1 cellular context compared by ENCODE assay signal in genomic region chr21:25735895-25736597, GRCh38.
TF ChIP-seq lines count a peak whose summit lies in the region.

No MANE protein-coding gene starts in this region.

TF ChIP-seq in K562, 482 proteins besides CTCF, POLR2A, EP300 and RAD21 (continues in another document):
- TF ChIP-seq HINFP (tag; conservative IDR thresholded peaks at IDR 0.05; ENCODE audit: low read depth) (no peak), ZSCAN32 (CRISPR knock-in tag; IDR thresholded peaks at IDR 0.05) (no peak; the same call in 1 of the 2 replicates), ELF1 (tag; IDR thresholded peaks at IDR 0.05) (no peak), DLX4 (CRISPR knock-in tag; IDR thresholded peaks at IDR 0.05) (no peak), HDAC8 (tag; IDR thresholded peaks at IDR 0.05) (no peak), HMG20B (CRISPR knock-in tag; IDR thresholded peaks at IDR 0.05) (no peak), KHSRP (IDR thresholded peaks at IDR 0.05) (no peak), ETS2 (tag; IDR thresholded peaks at IDR 0.05; ENCODE audit: borderline replicate concordance, poor library complexity, severe bottlenecking) (no peak), HNRNPL (IDR thresholded peaks at IDR 0.05; ENCODE audit: low read depth, low read length) (no peak), COPS2 (conservative IDR thresholded peaks at IDR 0.05) (no peak), ZNF77 (CRISPR knock-in tag; IDR thresholded peaks at IDR 0.05) (no peak), BRCA1 (IDR thresholded peaks at IDR 0.05) (no peak), BRCA1 (CRISPR knock-in tag; IDR thresholded peaks at IDR 0.05) (no peak), ETV5 (CRISPR knock-in tag; IDR thresholded peaks at IDR 0.05; ENCODE audit: low read depth) (no peak), NCOR1 (IDR thresholded peaks at IDR 0.05) (peak; percentile 17; the same call in 1 of the 2 replicates), PML (IDR thresholded peaks at IDR 0.05; ENCODE audit: low read length) (no peak), KLF13 (tag; IDR thresholded peaks at IDR 0.05; ENCODE audit: borderline replicate concordance, low read depth) (no peak), ZC3H8 (IDR thresholded peaks at IDR 0.05) (no peak), SNIP1 (IDR thresholded peaks at IDR 0.05; ENCODE audit: low read depth) (no peak), HEY1 (CRISPR knock-in tag; IDR thresholded peaks at IDR 0.05; ENCODE audit: borderline replicate concordance) (no peak), SMARCC2 (IDR thresholded peaks at IDR 0.05; ENCODE audit: low read depth) (0 out of 2 replicates have a peak, but pooled peaks have one; percentile 20), THAP12 (CRISPR knock-in tag; IDR thresholded peaks at IDR 0.05) (no peak), CTCFL (IDR thresholded peaks at IDR 0.05; ENCODE audit: borderline replicate concordance, insufficient read depth, low read depth, low read length, poor library complexity, severe bottlenecking) (no peak), ZKSCAN8 (CRISPR knock-in tag; IDR thresholded peaks at IDR 0.05) (no peak), TRIM24 (IDR thresholded peaks at IDR 0.05) (no peak), ZNF253 (CRISPR knock-in tag; conservative IDR thresholded peaks at IDR 0.05) (no peak), RAD51 (IDR thresholded peaks at IDR 0.05; ENCODE audit: borderline replicate concordance, low read depth) (no peak), PURB (CRISPR knock-in tag; IDR thresholded peaks at IDR 0.05; ENCODE audit: low read depth) (no peak), ZBTB33 (CRISPR knock-in tag; IDR thresholded peaks at IDR 0.05) (no peak), FOXO4 (CRISPR knock-in tag; IDR thresholded peaks at IDR 0.05) (no peak), CAMTA2 (CRISPR knock-in tag; conservative IDR thresholded peaks at IDR 0.05) (no peak), ZNF436 (CRISPR knock-in tag; IDR thresholded peaks at IDR 0.05) (no peak), PRPF4 (IDR thresholded peaks at IDR 0.05; ENCODE audit: insufficient read depth, low read depth, low read length, poor library complexity, severe bottlenecking) (no peak), ZBTB9 (CRISPR knock-in tag; IDR thresholded peaks at IDR 0.05) (0 out of 2 replicates have a peak, but pooled peaks have one; percentile 21), MYC (IDR thresholded peaks at IDR 0.05; ENCODE audit: low read depth, low read length) (no peak), MYC (CRISPR knock-in tag; IDR thresholded peaks at IDR 0.05; ENCODE audit: borderline replicate concordance, low read depth) (no peak), HMBOX1 (IDR thresholded peaks at IDR 0.05) (0 out of 2 replicates have a peak, but pooled peaks have one; percentile 21), BRF1 (IDR thresholded peaks at IDR 0.05; ENCODE audit: borderline replicate concordance, extremely low read depth, insufficient read length) (no peak), SIN3B (IDR thresholded peaks at IDR 0.05; ENCODE audit: low read depth) (no peak), SREBF1 (IDR thresholded peaks at IDR 0.05; ENCODE audit: borderline replicate concordance, low read depth, low read length) (no peak), JUNB (CRISPR knock-in tag; conservative IDR thresholded peaks at IDR 0.05) (no peak), PTRF (tag; IDR thresholded peaks at IDR 0.05) (no peak), NFIC (IDR thresholded peaks at IDR 0.05) (no peak), E2F1 (CRISPR knock-in tag; IDR thresholded peaks at IDR 0.05) (no peak), CREB3 (tag; conservative IDR thresholded peaks at IDR 0.05; ENCODE audit: low read depth) (no peak), ZNF184 (CRISPR knock-in tag; IDR thresholded peaks at IDR 0.05) (no peak), IRF1 (CRISPR knock-in tag; IDR thresholded peaks at IDR 0.05; ENCODE audit: borderline replicate concordance) (no peak), E2F8 (IDR thresholded peaks at IDR 0.05; ENCODE audit: low read depth, partially characterized antibody) (no peak), MYNN (IDR thresholded peaks at IDR 0.05) (no peak), MYNN (CRISPR knock-in tag; IDR thresholded peaks at IDR 0.05) (no peak), NR1H2 (CRISPR knock-in tag; IDR thresholded peaks at IDR 0.05) (no peak), RBM39 (optimal IDR thresholded peaks at IDR 0.05; ENCODE audit: low read depth, low read length) (no peak), BHLHE40 (IDR thresholded peaks at IDR 0.05; ENCODE audit: low read length) (peak; percentile 52; the same call in 1 of the 2 replicates)
